Comparison of ENCODE assay signal across 8 cellular contexts in the genomic region with DNA sequence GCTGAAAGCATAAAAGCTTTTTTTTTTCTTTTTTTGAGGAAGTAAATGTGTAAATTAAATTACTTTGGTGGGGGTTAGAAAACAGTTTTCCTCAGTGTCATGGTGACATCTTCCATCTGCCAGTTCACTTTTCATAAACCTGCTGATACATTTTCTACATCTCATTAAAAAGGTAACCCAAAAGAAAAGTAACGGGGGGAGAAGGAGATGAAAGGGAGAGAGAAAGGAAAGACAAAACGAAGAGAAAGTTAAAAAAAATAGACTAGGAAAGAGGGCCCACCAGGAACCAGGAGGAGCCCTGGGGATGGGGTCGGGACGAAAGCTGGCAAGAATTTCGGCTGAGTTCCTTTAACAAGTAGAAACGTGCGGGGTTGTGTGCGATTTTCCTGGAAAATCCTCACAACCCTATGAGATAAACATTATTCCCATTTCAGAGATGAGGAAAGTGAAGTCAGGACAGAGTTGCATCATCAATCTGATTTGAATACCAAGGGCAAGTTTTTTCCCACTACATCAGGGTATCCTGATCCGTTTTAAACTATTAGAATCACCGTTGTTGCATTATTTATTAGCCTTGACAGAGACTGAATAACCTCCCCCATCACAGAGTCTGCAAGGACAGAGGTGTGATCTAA. TPM values are rescaled to one million over a fixed set of nuclear protein-coding genes. Genes with fewer than 3 reads are reported as not detected.
DNase-seq lines count a peak whose midpoint lies in the region; ATAC-seq and TF ChIP-seq lines count a peak whose summit lies in the region.

No MANE protein-coding gene starts in this region.

- no peak for TF ChIP-seq POLR2A in transverse colon (IDR thresholded peaks at IDR 0.05)

- TF ChIP-seq CTCF in chondrocyte (IDR thresholded peaks at IDR 0.05) (no peak), transverse colon (IDR thresholded peaks at IDR 0.05) (no peak)

- WGBS in mesodermal cell (ENCODE audit: insufficient coverage in 2 of 2), 2 experiments = 77 to 83% methylated on average over 7 to 8 of the region's 10 CpGs
- 87 to 92% methylated on average over 9 to 10 of the region's 10 CpGs for WGBS in transverse colon (ENCODE audit: low coverage in 1 of 2), 2 donors

- no peak for ATAC-seq in HG03159 (IDR thresholded peaks at IDR 0.05; ENCODE audit: unreplicated experiment)

- peaks cover 46% of the 10 kb centered on the region for H3K4me1 ChIP-seq in mesodermal cell (ENCODE audit: control insufficient read depth, insufficient read depth, low read length, poor library complexity, severe bottlenecking)
- peaks cover 0 to 16% (median 13%) of the 10 kb centered on the region in 4 donors for H3K4me1 ChIP-seq in transverse colon

- no peaks in the 10 kb centered on the region for H3K36me3 ChIP-seq in mesodermal cell (ENCODE audit: control insufficient read depth, insufficient read depth, low read length)
- H3K36me3 ChIP-seq in transverse colon = no peaks in the 10 kb centered on the region

- H3K27me3 ChIP-seq in transverse colon = no peaks in the 10 kb centered on the region

- H3K27ac Mint-ChIP-seq in activated naive CD4-positive, alpha-beta T cell treated with anti-CD3 and anti-CD28 coated beads, Interleukin-2, amount 50 U/mL, for 24 hours = no peak overlapping the region
- peak overlapping the region; percentile 85 for H3K27ac Mint-ChIP-seq in chondrocyte (ENCODE audit: unreplicated experiment)

- H3K9me3 Mint-ChIP-seq in activated naive CD4-positive, alpha-beta T cell treated with anti-CD3 and anti-CD28 coated beads, Interleukin-2, amount 50 U/mL, for 24 hours = no peaks in the 10 kb centered on the region
- no peaks in the 10 kb centered on the region for H3K9me3 Mint-ChIP-seq in chondrocyte (ENCODE audit: low read depth)

- H3K36me3 Mint-ChIP-seq in activated naive CD4-positive, alpha-beta T cell treated with anti-CD3 and anti-CD28 coated beads, Interleukin-2, amount 50 U/mL, for 24 hours = no peaks in the 10 kb centered on the region
- no peaks in the 10 kb centered on the region for H3K36me3 Mint-ChIP-seq in chondrocyte (ENCODE audit: low read depth)

- H3K27ac ChIP-seq in mesodermal cell (ENCODE audit: low read depth, low read length, severe bottlenecking) = no peak overlapping the region
- H3K27ac ChIP-seq in transverse colon = peak overlapping the region; percentile 11 to 71 (median 50)

- in situ Hi-C loops in transverse colon (cut with MboI; ENCODE audit: low pct_ligation_motif_present in 1 of 4, low pct_unique_long_range_greater_than_20kb in 1 of 4, low sequenced_read_pairs in 3 of 4) = no loop called here

- intact Hi-C loops in transverse colon (cut with DNase I; ENCODE audit: low total_unique reads) = no loop called here

- peak overlapping the region; percentile 26 for H3K4me3 ChIP-seq in mesodermal cell (ENCODE audit: extremely low read depth, insufficient read depth, low read length, poor library complexity, severe bottlenecking)
- peak overlapping the region; percentile 31 to 50 (median 40) for H3K4me3 ChIP-seq in transverse colon

- H3K4me3 Mint-ChIP-seq in activated naive CD4-positive, alpha-beta T cell treated with anti-CD3 and anti-CD28 coated beads, Interleukin-2, amount 50 U/mL, for 24 hours = peak overlapping the region; percentile 73
- H3K4me3 Mint-ChIP-seq in chondrocyte (ENCODE audit: unreplicated experiment) = peak overlapping the region; percentile 71

- no peak for DNase-seq in activated naive CD4-positive, alpha-beta T cell treated with Interleukin-2 at 50 U/mL for 16 hours
- DNase-seq in chondrocyte (ENCODE audit: low spot score) = no peak
- DNase-seq in transverse colon = no peak
- DNase-seq in hippocampal formation (lab: John Stamatoyannopoulos, UW) = no peak
- no peak for DNase-seq in NOMO-1 (lab: John Stamatoyannopoulos, UW; ENCODE audit: unreplicated experiment in 2 of 2)

- peaks cover 2% of the 10 kb centered on the region for H3K27me3 Mint-ChIP-seq in activated naive CD4-positive, alpha-beta T cell treated with anti-CD3 and anti-CD28 coated beads, Interleukin-2, amount 50 U/mL, for 24 hours
- H3K27me3 Mint-ChIP-seq in chondrocyte (ENCODE audit: low read depth) = no peaks in the 10 kb centered on the region

- peaks cover 21% of the 10 kb centered on the region for H3K4me1 Mint-ChIP-seq in activated naive CD4-positive, alpha-beta T cell treated with anti-CD3 and anti-CD28 coated beads, Interleukin-2, amount 50 U/mL, for 24 hours
- H3K4me1 Mint-ChIP-seq in chondrocyte (ENCODE audit: low read depth) = peaks cover 73% of the 10 kb centered on the region

- H3K9me3 ChIP-seq in mesodermal cell (ENCODE audit: control insufficient read depth, low read length) = no peaks in the 10 kb centered on the region
- no peaks in the 10 kb centered on the region for H3K9me3 ChIP-seq in transverse colon

- no peak for TF ChIP-seq EP300 in transverse colon (IDR thresholded peaks at IDR 0.05; ENCODE audit: low read depth)

RNA-seq across cellular contexts. Expression of gene TPD52L1, which starts 53.4 kb away (rescaled TPM):
- total RNA-seq in chondrocyte (24.1 to 52.8 TPM (median 48.0 TPM) in 3 replicates), transverse colon (10 to 100 TPM in 3 of 4 donors, 1 to 10 TPM in 1; 2.6 to 96.5 (median 25.2) TPM)
- polyA plus RNA-seq in mesodermal cell (2013, experiment 1 of 2) = 17.9 TPM
- 16.7 TPM for polyA plus RNA-seq in mesodermal cell (2013, experiment 2 of 2)
